In the genomic region with DNA sequence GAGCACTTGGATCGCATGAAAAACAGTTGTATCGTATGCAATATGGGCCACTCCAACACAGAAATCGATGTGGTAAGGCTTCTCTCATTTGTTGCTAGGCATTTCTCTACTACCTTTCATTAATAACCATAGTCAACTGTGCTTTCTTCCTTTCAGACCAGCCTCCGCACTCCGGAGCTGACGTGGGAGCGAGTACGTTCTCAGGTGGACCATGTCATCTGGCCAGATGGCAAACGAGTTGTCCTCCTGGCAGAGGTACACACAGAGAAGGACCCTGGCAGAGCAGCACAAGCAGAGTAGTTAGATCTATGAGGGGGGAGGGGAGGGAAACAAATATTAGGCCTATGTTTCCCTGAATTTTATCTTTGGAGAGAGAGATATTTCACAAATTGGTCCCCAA, we compare ENCODE assay signal across 11 cellular contexts. TPM values are rescaled to one million over a fixed set of nuclear protein-coding genes. Genes with fewer than 3 reads are reported as not detected.
"Had no signal": no experiment of that assay in that cellular context is flagged by ENCODE, and none has a peak within 500 bp of the region (broad histone marks: within the 10 kb centered on the region; RNA-seq: fewer than 3 reads in every experiment).

No MANE protein-coding gene starts in this region.

- H3K4me3 Mint-ChIP-seq: HFFc6 had no signal

- H3K27me3 Mint-ChIP-seq: IgD-negative memory B cell had no signal

- ATAC-seq: HCT116, HepG2 had no signal

- H3K27ac Mint-ChIP-seq: HFFc6, IgD-negative memory B cell had no signal

- FAIRE-seq: HepG2 had no signal

- DNase-seq: GM23248, GOT3, H7, HFFc6 had no signal

- H3K4me3 ChIP-seq: GM23248, HAP-1 had no signal

- H3K9me3 ChIP-seq: HAP-1 had no signal

- H3K4me1 ChIP-seq: HAP-1 had no signal

- H3K9me3 Mint-ChIP-seq: HFFc6, IgD-negative memory B cell had no signal

- H3K27ac ChIP-seq: GM23248, HL-60 had no signal

RNA-seq across cellular contexts. Expression of a gene that starts 52.1 kb away (rescaled TPM):
- total RNA-seq: GM23248, H4, HepG2, HT1080 had no signal
- polyA plus RNA-seq: GM23248, HepG2, IgD-negative memory B cell had no signal
